In genomic region chr9:36905101-36906066, GRCh38 we compare ENCODE assay signal across 15 cellular contexts.
DNase-seq lines count a peak whose midpoint lies in the region; ATAC-seq, FAIRE-seq and TF ChIP-seq lines count a peak whose summit lies in the region.
"Had no signal": no experiment of that assay in that cellular context is flagged by ENCODE, and none has a peak within 500 bp of the region (broad histone marks: within the 10 kb centered on the region; RNA-seq: fewer than 3 reads in every experiment).

No MANE protein-coding gene starts in this region.

- no peak for TF ChIP-seq POLR2A in GM12891 (IDR thresholded peaks at IDR 0.05; ENCODE audit: low read depth, low read length)

- no peak overlapping the region for H3K4me3 ChIP-seq in A673 (ENCODE audit: low read depth, low read length, poor library complexity, severe bottlenecking)
- H3K4me3 ChIP-seq in iPS DF 6.9 (ENCODE audit: low read length), result no peak overlapping the region
- H3K4me3 ChIP-seq: BLaER1 treated with 17β-estradiol and CSF1 and Interleukin-3, amounts not matched to agents 10 nM and 100 nM; right atrium auricular region had no signal

- H3K4me3 Mint-ChIP-seq in T-helper 17 cell, result no peak overlapping the region
- H3K4me3 Mint-ChIP-seq: type B pancreatic cell had no signal

- peaks cover 2% of the 10 kb centered on the region for H3K4me1 Mint-ChIP-seq in T-helper 17 cell

- H3K27ac ChIP-seq in A673 (ENCODE audit: low read depth, low read length, poor library complexity, severe bottlenecking), result no peak overlapping the region
- H3K27ac ChIP-seq in iPS DF 6.9 (ENCODE audit: low read length), result no peak overlapping the region
- H3K27ac ChIP-seq: BLaER1 treated with 17β-estradiol and CSF1 and Interleukin-3, amounts not matched to agents 10 nM and 100 nM; right atrium auricular region had no signal

- peak overlapping the region; percentile 76 for H3K27ac Mint-ChIP-seq in T-helper 17 cell
- H3K27ac Mint-ChIP-seq: type B pancreatic cell had no signal

- DNase-seq in A673 (ENCODE audit: low spot score) (no peak), GM12891 (ENCODE audit: insufficient read length, low spot score) (no peak), T-helper 17 cell (no peak), iPS DF 6.9 (ENCODE audit: low read depth, low spot score) (peak; percentile 27), AG20443 (ENCODE audit: low spot score) (no peak), NOMO-1 treated with DMSO at 0.1 percent for 48 hours (lab: John Stamatoyannopoulos, UW; ENCODE audit: unreplicated experiment) (no peak)
- DNase-seq: activated CD4-positive, alpha-beta T cell treated with anti-CD3 and anti-CD28 coated beads, Interleukin-2, amount 50 U/mL, for 4 hours; activated effector memory CD4-positive, alpha-beta T cell treated with Interleukin-2 at 50 U/mL for 16 hours; NCI-H1436; RPMI8226 had no signal

- peaks cover 55% of the 10 kb centered on the region for H3K27me3 Mint-ChIP-seq in T-helper 17 cell

- no peak for ATAC-seq in T-helper 17 cell
- ATAC-seq in GM18909 (IDR thresholded peaks at IDR 0.05; ENCODE audit: poor library complexity, unreplicated experiment), result no peak
- ATAC-seq in GM18867 (IDR thresholded peaks at IDR 0.05; ENCODE audit: unreplicated experiment), result no peak

- H3K4me1 ChIP-seq in A673 (ENCODE audit: insufficient read depth, low read length, poor library complexity, severe bottlenecking), result no peaks in the 10 kb centered on the region
- no peaks in the 10 kb centered on the region for H3K4me1 ChIP-seq in iPS DF 6.9 (ENCODE audit: control insufficient read depth, insufficient read depth, low read length)
- H3K4me1 ChIP-seq: right atrium auricular region had no signal

- no peaks in the 10 kb centered on the region for H3K36me3 ChIP-seq in A673 (ENCODE audit: insufficient read depth, low read length, poor library complexity, severe bottlenecking)
- H3K36me3 ChIP-seq in iPS DF 6.9 (ENCODE audit: control insufficient read depth, insufficient read depth, low read length), result no peaks in the 10 kb centered on the region
- H3K36me3 ChIP-seq: right atrium auricular region had no signal

- H3K27me3 ChIP-seq in A673 (replicated peaks; ENCODE audit: insufficient read depth, low read depth, low read length, poor library complexity) (no peaks in the 10 kb centered on the region), iPS DF 6.9 (ENCODE audit: control insufficient read depth, insufficient read depth, low read length) (no peaks in the 10 kb centered on the region)
- H3K27me3 ChIP-seq: BLaER1 treated with 17β-estradiol and CSF1 and Interleukin-3, amounts not matched to agents 10 nM and 100 nM; right atrium auricular region had no signal

- no TSS peak for BruUV-seq in A673 (replicated peaks; lab: Mats Ljungman, UMichigan)

- peak; percentile 40 for FAIRE-seq in GM12891 (lab: Jason Lieb, UNC)

- no peaks in the 10 kb centered on the region for H3K36me3 Mint-ChIP-seq in T-helper 17 cell (ENCODE audit: low read depth)
- H3K36me3 Mint-ChIP-seq: type B pancreatic cell had no signal

- no peaks in the 10 kb centered on the region for H3K9me3 ChIP-seq in A673 (ENCODE audit: low read depth, low read length, poor library complexity, severe bottlenecking)
- no peaks in the 10 kb centered on the region for H3K9me3 ChIP-seq in T-helper 17 cell (ENCODE audit: control insufficient read depth, low read length, poor library complexity, severe bottlenecking)
- no peaks in the 10 kb centered on the region for H3K9me3 ChIP-seq in iPS DF 6.9 (ENCODE audit: control insufficient read depth, insufficient read depth, low read length)
- H3K9me3 ChIP-seq: BLaER1 treated with 17β-estradiol and CSF1 and Interleukin-3, amounts not matched to agents 10 nM and 100 nM; right atrium auricular region had no signal

- 0 out of 2 replicates have a peak, but pooled peaks have one; percentile 23 for TF ChIP-seq CTCF in A673 (conservative IDR thresholded peaks at IDR 0.05; ENCODE audit: low read depth, low read length)

- CTCF ChIA-PET in A673 (lab: Charles Lee), result no interaction called here

- no CpG with 5 or more reads among the region's 10 CpGs for WGBS in iPS DF 6.9 (ENCODE audit: insufficient coverage, insufficient read length)

- POLR2A ChIA-PET in A673 (lab: Charles Lee; ENCODE audit: low non-redundant PET), result no interaction called here

- intact Hi-C loops in A673 (cut with micrococcal nuclease; ENCODE audit: unreplicated experiment), result no loop called here

TF ChIP-seq in GM12891, 5 proteins besides CTCF, POLR2A, EP300 and RAD21:
- no peak for TF ChIP-seq TAF1 (IDR thresholded peaks at IDR 0.05; ENCODE audit: low read depth, low read length)
- TF ChIP-seq SPI1 (IDR thresholded peaks at IDR 0.05; ENCODE audit: low read depth, low read length), result no peak
- TF ChIP-seq POLR2AphosphoS5 (IDR thresholded peaks at IDR 0.05; ENCODE audit: low read depth, low read length), result no peak
- TF ChIP-seq PAX5 (IDR thresholded peaks at IDR 0.05; ENCODE audit: insufficient read depth, low read length, severe bottlenecking), result no peak
- TF ChIP-seq POU2F2 (IDR thresholded peaks at IDR 0.05; ENCODE audit: low read depth, low read length), result no peak
